In the genomic region with DNA sequence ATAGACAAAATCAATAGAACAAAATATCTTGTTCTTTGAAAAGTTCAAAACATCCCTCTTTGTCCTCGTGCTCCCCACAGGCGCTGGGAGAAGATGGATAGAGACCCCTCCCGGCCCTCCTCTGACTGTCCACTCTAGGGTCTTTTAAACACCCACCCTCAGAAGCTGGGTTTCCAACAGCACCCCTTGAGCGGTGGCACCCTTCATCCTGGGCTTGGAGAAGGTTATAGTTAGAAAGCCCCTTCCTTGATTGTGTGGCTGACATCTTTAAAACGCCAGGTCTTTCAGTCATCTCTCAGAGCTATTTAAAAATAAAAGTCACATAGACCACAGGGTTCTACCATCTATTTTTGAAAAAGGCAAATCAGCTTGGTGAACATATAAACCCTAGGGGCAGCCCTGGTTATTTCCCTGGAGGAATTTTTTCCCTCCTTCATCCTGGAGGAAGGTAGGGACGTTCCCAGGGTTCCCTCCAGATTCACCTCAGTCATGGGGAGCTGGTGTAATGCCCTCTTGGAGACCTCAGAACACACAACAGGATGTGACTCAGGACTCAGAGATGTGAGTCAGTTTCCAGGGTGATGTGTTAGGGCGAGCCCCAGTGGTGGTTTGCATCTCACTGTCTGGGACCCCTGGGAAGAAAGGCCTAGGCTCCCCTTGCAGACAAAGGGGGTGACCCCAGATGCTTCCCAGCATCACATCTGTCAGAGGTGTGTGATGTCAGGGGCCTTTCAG, we compare ENCODE assay signal across 1 cellular context.
TF ChIP-seq lines count a peak whose summit lies in the region.

No MANE protein-coding gene starts in this region.

TF ChIP-seq in SK-N-SH, 30 proteins besides CTCF, POLR2A, EP300 and RAD21 (continued from another document):
- TF ChIP-seq, protein P1, sequence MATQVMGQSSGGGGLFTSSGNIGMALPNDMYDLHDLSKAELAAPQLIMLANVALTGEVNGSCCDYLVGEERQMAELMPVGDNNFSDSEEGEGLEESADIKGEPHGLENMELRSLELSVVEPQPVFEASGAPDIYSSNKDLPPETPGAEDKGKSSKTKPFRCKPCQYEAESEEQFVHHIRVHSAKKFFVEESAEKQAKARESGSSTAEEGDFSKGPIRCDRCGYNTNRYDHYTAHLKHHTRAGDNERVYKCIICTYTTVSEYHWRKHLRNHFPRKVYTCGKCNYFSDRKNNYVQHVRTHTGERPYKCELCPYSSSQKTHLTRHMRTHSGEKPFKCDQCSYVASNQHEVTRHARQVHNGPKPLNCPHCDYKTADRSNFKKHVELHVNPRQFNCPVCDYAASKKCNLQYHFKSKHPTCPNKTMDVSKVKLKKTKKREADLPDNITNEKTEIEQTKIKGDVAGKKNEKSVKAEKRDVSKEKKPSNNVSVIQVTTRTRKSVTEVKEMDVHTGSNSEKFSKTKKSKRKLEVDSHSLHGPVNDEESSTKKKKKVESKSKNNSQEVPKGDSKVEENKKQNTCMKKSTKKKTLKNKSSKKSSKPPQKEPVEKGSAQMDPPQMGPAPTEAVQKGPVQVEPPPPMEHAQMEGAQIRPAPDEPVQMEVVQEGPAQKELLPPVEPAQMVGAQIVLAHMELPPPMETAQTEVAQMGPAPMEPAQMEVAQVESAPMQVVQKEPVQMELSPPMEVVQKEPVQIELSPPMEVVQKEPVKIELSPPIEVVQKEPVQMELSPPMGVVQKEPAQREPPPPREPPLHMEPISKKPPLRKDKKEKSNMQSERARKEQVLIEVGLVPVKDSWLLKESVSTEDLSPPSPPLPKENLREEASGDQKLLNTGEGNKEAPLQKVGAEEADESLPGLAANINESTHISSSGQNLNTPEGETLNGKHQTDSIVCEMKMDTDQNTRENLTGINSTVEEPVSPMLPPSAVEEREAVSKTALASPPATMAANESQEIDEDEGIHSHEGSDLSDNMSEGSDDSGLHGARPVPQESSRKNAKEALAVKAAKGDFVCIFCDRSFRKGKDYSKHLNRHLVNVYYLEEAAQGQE (IDR thresholded peaks at IDR 0.05; ENCODE audit: low read depth, low read length) = no peak
- TF ChIP-seq TEAD4 (IDR thresholded peaks at IDR 0.05; ENCODE audit: borderline replicate concordance, insufficient read depth) (peak; percentile 62; the same call in 1 of the 2 replicates), GABPA (IDR thresholded peaks at IDR 0.05; ENCODE audit: low read depth) (no peak), NFIC (IDR thresholded peaks at IDR 0.05; ENCODE audit: borderline replicate concordance) (peak; percentile 52; the same call in 1 of the 2 replicates), RXRA (IDR thresholded peaks at IDR 0.05; ENCODE audit: borderline replicate concordance, low read depth) (peak; percentile 97), FOSL2 (IDR thresholded peaks at IDR 0.05; ENCODE audit: borderline replicate concordance, low read depth) (peak; percentile 91)
- TF ChIP-seq, protein P2, sequence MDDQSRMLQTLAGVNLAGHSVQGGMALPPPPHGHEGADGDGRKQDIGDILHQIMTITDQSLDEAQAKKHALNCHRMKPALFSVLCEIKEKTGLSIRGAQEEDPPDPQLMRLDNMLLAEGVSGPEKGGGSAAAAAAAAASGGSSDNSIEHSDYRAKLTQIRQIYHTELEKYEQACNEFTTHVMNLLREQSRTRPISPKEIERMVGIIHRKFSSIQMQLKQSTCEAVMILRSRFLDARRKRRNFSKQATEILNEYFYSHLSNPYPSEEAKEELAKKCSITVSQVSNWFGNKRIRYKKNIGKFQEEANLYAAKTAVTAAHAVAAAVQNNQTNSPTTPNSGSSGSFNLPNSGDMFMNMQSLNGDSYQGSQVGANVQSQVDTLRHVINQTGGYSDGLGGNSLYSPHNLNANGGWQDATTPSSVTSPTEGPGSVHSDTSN (IDR thresholded peaks at IDR 0.05) = peak; percentile 47; the same call in 1 of the 2 replicates
